In genomic region chr3:48088749-48089466, GRCh38 we compare ENCODE assay signal across 8 cellular contexts.
DNase-seq lines count a peak whose midpoint lies in the region; TF ChIP-seq lines count a peak whose summit lies in the region.

No MANE protein-coding gene starts in this region.

- H3K27me3 ChIP-seq in suprapubic skin, result no peaks in the 10 kb centered on the region

- TF ChIP-seq POLR2A in suprapubic skin (IDR thresholded peaks at IDR 0.05), result peak; percentile 61 to 72

- peak; percentile 79 for DNase-seq in GM04503 (ENCODE audit: low read depth)
- DNase-seq in HFF-Myc (ENCODE audit: extremely low read depth, low read depth), result peak; percentile 74
- DNase-seq in NAMALWA (ENCODE audit: low spot score), result peak; percentile 88
- peak; percentile 96 for DNase-seq in SK-MEL-5 (ENCODE audit: low read depth, low spot score)
- peak; percentile 97 for DNase-seq in activated naive CD4-positive, alpha-beta T cell treated with anti-CD3 and anti-CD28 coated beads, Interleukin-2, amount 50 U/mL, for 16 hours
- DNase-seq in globus pallidus (ENCODE audit: low spot score), result peak; percentile 97
- DNase-seq in nucleus accumbens (lab: John Stamatoyannopoulos, UW), result peak; percentile 54 to 99 (median 95)
- peak; percentile 98 for DNase-seq in suprapubic skin (ENCODE audit: low spot score in 2 of 2)

- no peaks in the 10 kb centered on the region for H3K9me3 ChIP-seq in suprapubic skin

- H3K4me1 ChIP-seq in suprapubic skin, result peaks cover 38% of the 10 kb centered on the region

- WGBS in suprapubic skin, result 0% methylated on average over 22 of the region's 79 CpGs

- peak overlapping the region; percentile 99 for H3K27ac ChIP-seq in suprapubic skin

- no peak for TF ChIP-seq EP300 in suprapubic skin (IDR thresholded peaks at IDR 0.05)

- no peak for TF ChIP-seq CTCF in HFF-Myc (IDR thresholded peaks at IDR 0.05; ENCODE audit: low read depth, low read length, missing control alignments)
- TF ChIP-seq CTCF in suprapubic skin (IDR thresholded peaks at IDR 0.05), result no peak

- no peaks in the 10 kb centered on the region for H3K36me3 ChIP-seq in suprapubic skin

- in situ Hi-C loops in SK-MEL-5 (cut with HindIII; ENCODE audit: low pct_unique_long_range_greater_than_20kb, low sequenced_read_pairs), result no loop called here

- H3K4me3 ChIP-seq in HFF-Myc (replicated peaks; ENCODE audit: low read depth, low read length) (peak overlapping the region; percentile 91), suprapubic skin (peak overlapping the region; percentile 96)

Comparison
In these comparisons a context has a peak if more than half of its experiments do, and no peak if none do; other contexts are left out.
1. Peak in every context shown above with its lines: DNase-seq, H3K4me3 ChIP-seq and H3K27ac ChIP-seq.